In genomic region chrX:118761950-118762725, GRCh38 we compare ENCODE assay signal across 14 cellular contexts. TPM values are rescaled to one million over a fixed set of nuclear protein-coding genes. Genes with fewer than 3 reads are reported as not detected.
DNase-seq lines count a peak whose midpoint lies in the region; ATAC-seq, FAIRE-seq and TF ChIP-seq lines count a peak whose summit lies in the region.
"Had no signal": no experiment of that assay in that cellular context is flagged by ENCODE, and none has a peak within 500 bp of the region (broad histone marks: within the 10 kb centered on the region; RNA-seq: fewer than 3 reads in every experiment).

No MANE protein-coding gene starts in this region.

- H2AFZ ChIP-seq in PC-3 (ENCODE audit: low read length) = no peak overlapping the region

- TSS peak; percentile 9 for BruUV-seq in PC-3 (replicated peaks; lab: Mats Ljungman, UMichigan)

- H3K36me3 ChIP-seq in PC-3 (ENCODE audit: low read depth, low read length) = peaks cover 4% of the 10 kb centered on the region; the same call in 1 of the 2 replicates
- peaks cover 0 to 23% (median 12%) of the 10 kb centered on the region in 4 donors for H3K36me3 ChIP-seq in stomach

- no peak overlapping the region for H3K4me2 ChIP-seq in PC-3 (ENCODE audit: low read length)

- no peak overlapping the region for H3K27ac ChIP-seq in PC-3 (ENCODE audit: low read length)
- H3K27ac ChIP-seq in stomach = peak overlapping the region in 1 of 5 donors; percentile 1
- no peak overlapping the region for H3K27ac ChIP-seq in right cardiac atrium (ENCODE audit: low read length)
- H3K27ac ChIP-seq: epithelial cell of prostate, HL-60 had no signal

- ATAC-seq in PC-3 (no peak), GM18505 (IDR thresholded peaks at IDR 0.05; ENCODE audit: unreplicated experiment) (no peak), right cardiac atrium (no peak)
- ATAC-seq: WTC11 had no signal

- H3K27me3 ChIP-seq in PC-3 (ENCODE audit: low read length) (no peaks in the 10 kb centered on the region), stomach (no peaks in the 10 kb centered on the region), right cardiac atrium (ENCODE audit: control insufficient read depth, insufficient read depth) (no peaks in the 10 kb centered on the region)

- H3K79me2 ChIP-seq in PC-3 (ENCODE audit: low read length) = no peaks in the 10 kb centered on the region

- TF ChIP-seq POLR2A in stomach (IDR thresholded peaks at IDR 0.05) (no peak), GM18505 (IDR thresholded peaks at IDR 0.05; ENCODE audit: borderline replicate concordance, extremely low read depth, insufficient read depth, insufficient read length) (no peak)

- CTCF ChIA-PET in PC-3 (lab: Charles Lee) = no interaction called here

- FAIRE-seq in D721Med (lab: Jason Lieb, UNC) = peak; percentile 78

- no peaks in the 10 kb centered on the region for H3F3A ChIP-seq in PC-3 (ENCODE audit: low read length, unreplicated experiment)

- H3K4me3 ChIP-seq in PC-3 (ENCODE audit: low read length) (no peak overlapping the region), stomach (no peak overlapping the region), right cardiac atrium (ENCODE audit: low read length) (no peak overlapping the region)

- POLR2A ChIA-PET in PC-3 (lab: Charles Lee; ENCODE audit: unreplicated experiment) = no interaction called here

- H3K9me2 ChIP-seq in PC-3 (replicated peaks; ENCODE audit: low read length) = no peaks in the 10 kb centered on the region

- 34 to 55% (median 47%) methylated on average over 5 of the region's 5 CpGs for WGBS in stomach, 5 donors
- 49% methylated on average over 5 of the region's 5 CpGs for WGBS in right cardiac atrium

- no peak for DNase-seq in D721Med (ENCODE audit: insufficient read length, low spot score)
- peak; percentile 10 for DNase-seq in GM20000 (ENCODE audit: low spot score)
- peak; percentile 7 for DNase-seq in PC-3
- DNase-seq in iPS-NIHi7 (ENCODE audit: extremely low spot score) = peak; percentile 31
- DNase-seq in T-helper 9 cell = no peak
- DNase-seq in stomach = no peak
- no peak for DNase-seq in right cardiac atrium
- DNase-seq: activated T-cell treated with anti-CD3 and anti-CD28 coated beads, Interleukin-2, amount 50 U/mL, for 48 hours; NCI-H2029 treated with DMSO at 0.1 percent for 48 hours; Right ventricle myocardium superior had no signal

- TF ChIP-seq EP300 in stomach (IDR thresholded peaks at IDR 0.05) = no peak

- H4K20me1 ChIP-seq in PC-3 (ENCODE audit: low read length) = no peaks in the 10 kb centered on the region

- intact Hi-C loops in PC-3 (cut with micrococcal nuclease) (loop anchor here (1.0 kb wide), 1 partner anchor 44 kb away; no protein-coding TSS in a partner anchor), stomach (cut with DNase I; ENCODE audit: low total_unique reads) (no loop called here), right cardiac atrium (cut with DNase I) (no loop called here)

- no peaks in the 10 kb centered on the region for H3K4me1 ChIP-seq in PC-3 (ENCODE audit: insufficient read depth, low read length)
- H3K4me1 ChIP-seq in stomach = peaks cover 0 to 6% (median 3%) of the 10 kb centered on the region in 4 donors
- H3K4me1 ChIP-seq in right cardiac atrium (ENCODE audit: control insufficient read depth, insufficient read depth, low read length) = no peaks in the 10 kb centered on the region

- H3K9ac ChIP-seq in PC-3 (ENCODE audit: low read length) = no peak overlapping the region

- H3K9me3 ChIP-seq in PC-3 (ENCODE audit: low read length) (no peaks in the 10 kb centered on the region), stomach (no peaks in the 10 kb centered on the region), right cardiac atrium (ENCODE audit: control insufficient read depth, low read length) (no peaks in the 10 kb centered on the region)

- TF ChIP-seq CTCF in D721Med (IDR thresholded peaks at IDR 0.05; ENCODE audit: insufficient read depth, missing control alignments) (no peak), GM20000 (IDR thresholded peaks at IDR 0.05; ENCODE audit: extremely low read depth, missing control alignments) (no peak), PC-3 (conservative IDR thresholded peaks at IDR 0.05; ENCODE audit: low read depth, low read length) (peak; percentile 60), stomach (IDR thresholded peaks at IDR 0.05) (no peak)

RNA-seq across cellular contexts. Expression of gene IL13RA1, which starts 34.7 kb away (rescaled TPM):
- total RNA-seq in PC-3 (2014; rRNA removed) = 33.4 and 33.5 TPM in 2 replicates
- total RNA-seq in stomach = 100 to 1,000 TPM in 1 of 5 donors, 10 to 100 TPM in 4; 37.7 to 110 (median 70.1) TPM
- 10 to 100 TPM; 18.5 to 22.5 (median 19.1) TPM for polyA plus RNA-seq in stomach
- 10 to 100 TPM; 21.8 to 30.9 (median 24.7) TPM for total RNA-seq in right cardiac atrium
- 13.6 TPM for polyA plus RNA-seq in right cardiac atrium

Comparison
In these comparisons a context has a peak if more than half of its experiments do, and no peak if none do; other contexts are left out.
1. DNase-seq: peak in GM20000 (single experiment), PC-3 (single experiment) and iPS-NIHi7 (single experiment); none in D721Med (single experiment), T-helper 9 cell (single experiment), stomach (single experiment) and right cardiac atrium (0 of 3).